In genomic region chr2:181183878-181184553, GRCh38 we compare ENCODE assay signal across 11 cellular contexts.
A peak's percentile ranks its signal among the peaks of the same experiment; 100 is the strongest.
DNase-seq lines count a peak whose midpoint lies in the region; ATAC-seq, FAIRE-seq and TF ChIP-seq lines count a peak whose summit lies in the region.
"Had no signal": no experiment of that assay in that cellular context is flagged by ENCODE, and none has a peak within 500 bp of the region (broad histone marks: within the 10 kb centered on the region; RNA-seq: fewer than 3 reads in every experiment).

No MANE protein-coding gene starts in this region.

- TF ChIP-seq CTCF in GM12878 (IDR thresholded peaks at IDR 0.05 in 2 of 3, conservative IDR thresholded peaks at IDR 0.05 in 1 of 3; ENCODE audit: control insufficient read depth in 2 of 3, extremely low read depth in 1 of 3, insufficient read depth in 1 of 3, low read depth in 3 of 3, low read length in 3 of 3): no peak
- no peak for TF ChIP-seq CTCF in WTC11 (IDR thresholded peaks at IDR 0.05)

- no peak for TF ChIP-seq RAD21 in GM12878 (IDR thresholded peaks at IDR 0.05; ENCODE audit: insufficient read depth, low read depth, low read length)

- peak overlapping the region; percentile 34; the same call in 1 of the 2 replicates for H2AFZ ChIP-seq in GM12878 (ENCODE audit: control insufficient read depth, low read depth, low read length)

- POLR2A ChIA-PET in GM12878 (lab: Charles Lee) (interaction anchor here (1.1 to 2.2 kb wide), 2 partner anchors 9 to 10 kb away, joined by 3 to 7 read pairs; no protein-coding TSS in a partner anchor), WTC11 (lab: Charles Lee) (no interaction called here)

- peaks cover 7% of the 10 kb centered on the region for H3K9me3 Mint-ChIP-seq in activated CD4-positive, alpha-beta T cell treated with anti-CD3 and anti-CD28 coated beads, Interleukin-2, amount 10 ng/mL, durations not matched to agents 24 days and 14 days
- no peaks in the 10 kb centered on the region for H3K9me3 Mint-ChIP-seq in WTC11

- no peak overlapping the region for H3K27ac ChIP-seq in GM12878 (ENCODE audit: control insufficient read depth, insufficient read depth)
- H3K27ac ChIP-seq: lower lobe of right lung had no signal

- H3K27ac Mint-ChIP-seq in activated CD4-positive, alpha-beta T cell treated with anti-CD3 and anti-CD28 coated beads, Interleukin-2, amount 10 ng/mL, durations not matched to agents 24 days and 14 days: no peak overlapping the region
- H3K27ac Mint-ChIP-seq in WTC11: no peak overlapping the region
- H3K27ac Mint-ChIP-seq: dendritic cell treated with granulocyte-macrophage colony-stimulating factor and Interleukin-4, amounts not matched to agents 40 ng/mL and 50 ng/mL, for 4 days had no signal

- no TSS peak for BruUV-seq in GM12878 (replicated peaks; lab: Mats Ljungman, UMichigan)

- 0 out of 4 replicates have a peak, but pooled peaks of 1 of the 2 experiments have one; percentile 33 for TF ChIP-seq EP300 in GM12878 (IDR thresholded peaks at IDR 0.05; ENCODE audit: borderline replicate concordance in 1 of 2, control insufficient read depth in 1 of 2, low read depth in 2 of 2, low read length in 2 of 2)

- peak overlapping the region; percentile 71 for H3K4me2 ChIP-seq in GM12878 (ENCODE audit: control insufficient read depth, insufficient read depth)

- peaks cover 22% of the 10 kb centered on the region for H3K36me3 Mint-ChIP-seq in activated CD4-positive, alpha-beta T cell treated with anti-CD3 and anti-CD28 coated beads, Interleukin-2, amount 10 ng/mL, durations not matched to agents 24 days and 14 days (ENCODE audit: low read depth)
- no peaks in the 10 kb centered on the region for H3K36me3 Mint-ChIP-seq in WTC11

- in situ Hi-C loops in GM12878 (cut with MboI): no loop called here

- H3K4me1 ChIP-seq in GM12878 (ENCODE audit: control insufficient read depth, insufficient read depth, low read length): peaks cover 11% of the 10 kb centered on the region; the same call in 1 of the 2 replicates
- H3K4me1 ChIP-seq: lower lobe of right lung had no signal

- FAIRE-seq in GM18507 (lab: Jason Lieb, UNC): peak; percentile 82
- peak; percentile 85 for FAIRE-seq in GM12878 (lab: Jason Lieb, UNC)

- H3K4me3 Mint-ChIP-seq in activated CD4-positive, alpha-beta T cell treated with anti-CD3 and anti-CD28 coated beads, Interleukin-2, amount 10 ng/mL, durations not matched to agents 24 days and 14 days: no peak overlapping the region
- no peak overlapping the region for H3K4me3 Mint-ChIP-seq in WTC11
- H3K4me3 Mint-ChIP-seq: dendritic cell treated with granulocyte-macrophage colony-stimulating factor and Interleukin-4, amounts not matched to agents 40 ng/mL and 50 ng/mL, for 4 days had no signal

- no peaks in the 10 kb centered on the region for H3K36me3 ChIP-seq in GM12878 (ENCODE audit: control insufficient read depth in 2 of 2, insufficient read depth in 2 of 2, low read length in 1 of 2)
- H3K36me3 ChIP-seq: lower lobe of right lung had no signal

- RAD21 ChIA-PET in GM12878 (lab: Charles Lee; ENCODE audit: unreplicated experiment): interaction anchor here (0.6 to 2.1 kb wide), 8 partner anchors 9 to 708 kb away, joined by 3 to 11 read pairs (median 4); no protein-coding TSS in a partner anchor

- H3K4me1 Mint-ChIP-seq in activated CD4-positive, alpha-beta T cell treated with anti-CD3 and anti-CD28 coated beads, Interleukin-2, amount 10 ng/mL, durations not matched to agents 24 days and 14 days: peaks cover 21% of the 10 kb centered on the region
- H3K4me1 Mint-ChIP-seq in WTC11: 0 out of 2 replicates have a peak, but pooled peaks cover 2% of the 10 kb centered on the region

- DNase-seq in GM18507 (ENCODE audit: extremely low spot score, insufficient read length, low read depth) (no peak), GM12878 (ENCODE audit: low read depth, low spot score) (no peak), WTC11 (ENCODE audit: low spot score) (no peak)
- no peak for DNase-seq in activated effector memory CD4-positive, alpha-beta T cell treated with anti-CD3 and anti-CD28 coated beads, Interleukin-2, amount 50 U/mL, for 16 hours
- no peak for DNase-seq in activated CD4-positive, alpha-beta T cell treated with anti-CD3 and anti-CD28 coated beads, Interleukin-2, amount 10 ng/mL, durations not matched to agents 24 days and 14 days
- DNase-seq in activated CD4-positive, alpha-beta T cell treated with anti-CD3 and anti-CD28 coated beads for 1 hour: no peak
- DNase-seq: activated CD4-positive, alpha-beta T cell treated with anti-CD3 and anti-CD28 coated beads, Interleukin-2, amount 50 U/mL, for 1 hour; lower lobe of right lung had no signal

- no peaks in the 10 kb centered on the region for H4K20me1 ChIP-seq in GM12878 (ENCODE audit: control insufficient read depth, insufficient read depth)

- WGBS in GM12878 (ENCODE audit: insufficient coverage, insufficient replicate concordance, low lambda C conversion rate, missing lambda C conversion rate): 1% methylated on average over 4 of the region's 4 CpGs

- TF ChIP-seq POLR2A in GM12878 (IDR thresholded peaks at IDR 0.05; ENCODE audit: low read depth, low read length): no peak

- H3K9me3 ChIP-seq in GM12878 (replicated peaks; ENCODE audit: control insufficient read depth, insufficient read depth, low read length): no peaks in the 10 kb centered on the region
- H3K9me3 ChIP-seq: lower lobe of right lung had no signal

- no peak overlapping the region for H3K4me3 ChIP-seq in GM12878
- H3K4me3 ChIP-seq: lower lobe of right lung had no signal

- no peaks in the 10 kb centered on the region for H3K27me3 ChIP-seq in GM12878 (replicated peaks in 1 of 2; ENCODE audit: control insufficient read depth in 2 of 2, insufficient read depth in 2 of 2, low read length in 1 of 2)

- intact Hi-C loops in GM12878 (cut with micrococcal nuclease; ENCODE audit: unreplicated experiment): no loop called here
- intact Hi-C loops in activated CD4-positive, alpha-beta T cell treated with anti-CD3 and anti-CD28 coated beads, Interleukin-2, amount 10 ng/mL, durations not matched to agents 24 days and 14 days (cut with micrococcal nuclease): no loop called here

- no peak overlapping the region for H3K9ac ChIP-seq in GM12878 (ENCODE audit: control insufficient read depth, insufficient read depth, low read length)

- ATAC-seq in GM21529 (IDR thresholded peaks at IDR 0.05; ENCODE audit: unreplicated experiment): peak; percentile 99
- ATAC-seq in HG03439 (IDR thresholded peaks at IDR 0.05; ENCODE audit: unreplicated experiment): peak; percentile 98
- peak; percentile 99 for ATAC-seq in GM12878
- no peak for ATAC-seq in WTC11

- SMC1A ChIA-PET in GM12878 (lab: Charles Lee; ENCODE audit: uncharacterized antibody, unreplicated experiment): interaction anchor here (1.0 to 2.8 kb wide), 10 partner anchors 8 to 122 kb away, joined by 3 to 16 read pairs (median 5); no protein-coding TSS in a partner anchor

- no peaks in the 10 kb centered on the region for H3K79me2 ChIP-seq in GM12878 (ENCODE audit: control insufficient read depth, insufficient read depth, low read length)

- no peaks in the 10 kb centered on the region for H3K27me3 Mint-ChIP-seq in activated CD4-positive, alpha-beta T cell treated with anti-CD3 and anti-CD28 coated beads, Interleukin-2, amount 10 ng/mL, durations not matched to agents 24 days and 14 days
- no peaks in the 10 kb centered on the region for H3K27me3 Mint-ChIP-seq in WTC11 (ENCODE audit: low read depth)
- H3K27me3 Mint-ChIP-seq: dendritic cell treated with granulocyte-macrophage colony-stimulating factor and Interleukin-4, amounts not matched to agents 40 ng/mL and 50 ng/mL, for 4 days had no signal

- CTCF ChIA-PET in GM12878 (lab: Yijun Ruan, JAX): interaction anchor here (0.8 to 1.3 kb wide), 6 partner anchors 13 to 531 kb away, joined by 3 to 6 read pairs (median 3); no protein-coding TSS in a partner anchor
- CTCF ChIA-PET in WTC11 (lab: Charles Lee): no interaction called here

TF ChIP-seq in GM12878, 131 proteins besides CTCF, POLR2A, EP300 and RAD21 (continues in another document):
- TF ChIP-seq HDAC2 (IDR thresholded peaks at IDR 0.05) (no peak), JUND (IDR thresholded peaks at IDR 0.05; ENCODE audit: low read depth, low read length) (no peak), RUNX3 (IDR thresholded peaks at IDR 0.05; ENCODE audit: low read length) (peak; percentile 39; the same call in 1 of the 2 replicates), ZBTB33 (IDR thresholded peaks at IDR 0.05) (no peak)

TF ChIP-seq in WTC11, 78 proteins besides CTCF, POLR2A, EP300 and RAD21 (continues in another document):
- TF ChIP-seq HMGXB4 (CRISPR knock-in tag; IDR thresholded peaks at IDR 0.05): no peak
- no peak for TF ChIP-seq MAX (CRISPR knock-in tag; IDR thresholded peaks at IDR 0.05)
- no peak for TF ChIP-seq GRHL2 (CRISPR knock-in tag; IDR thresholded peaks at IDR 0.05; ENCODE audit: insufficient replicate concordance, severe bottlenecking)
- TF ChIP-seq USF1 (CRISPR knock-in tag; IDR thresholded peaks at IDR 0.05): no peak
- no peak for TF ChIP-seq NR2C2 (CRISPR knock-in tag; IDR thresholded peaks at IDR 0.05)
- TF ChIP-seq NR1H2 (CRISPR knock-in tag; IDR thresholded peaks at IDR 0.05): no peak
- no peak for TF ChIP-seq ZNF671 (CRISPR knock-in tag; IDR thresholded peaks at IDR 0.05)
- TF ChIP-seq NFE2L1 (CRISPR knock-in tag; IDR thresholded peaks at IDR 0.05): no peak
- TF ChIP-seq OVOL2 (CRISPR knock-in tag; IDR thresholded peaks at IDR 0.05; ENCODE audit: borderline replicate concordance): no peak
